ENCODE assay signal across 10 cellular contexts in genomic region chr2:83764447-83765005, GRCh38.
"Had no signal": no experiment of that assay in that cellular context is flagged by ENCODE, and none has a peak within 500 bp of the region (broad histone marks: within the 10 kb centered on the region; RNA-seq: fewer than 3 reads in every experiment).

No MANE protein-coding gene starts in this region.

- H3K27ac ChIP-seq: GM23248, HL-60, KMS-11 had no signal

- H3K9me3 ChIP-seq: HAP-1 had no signal

- H3K4me3 ChIP-seq: GM23248, HAP-1 had no signal

- H3K36me3 ChIP-seq: HAP-1 had no signal

- DNase-seq: GM23248, GOT3, H7, HFFc6, KBM-7 had no signal

- H3K4me1 ChIP-seq: HAP-1 had no signal

- ATAC-seq: HCT116, HepG2 had no signal
